ENCODE assay signal across 8 cellular contexts in the genomic region with DNA sequence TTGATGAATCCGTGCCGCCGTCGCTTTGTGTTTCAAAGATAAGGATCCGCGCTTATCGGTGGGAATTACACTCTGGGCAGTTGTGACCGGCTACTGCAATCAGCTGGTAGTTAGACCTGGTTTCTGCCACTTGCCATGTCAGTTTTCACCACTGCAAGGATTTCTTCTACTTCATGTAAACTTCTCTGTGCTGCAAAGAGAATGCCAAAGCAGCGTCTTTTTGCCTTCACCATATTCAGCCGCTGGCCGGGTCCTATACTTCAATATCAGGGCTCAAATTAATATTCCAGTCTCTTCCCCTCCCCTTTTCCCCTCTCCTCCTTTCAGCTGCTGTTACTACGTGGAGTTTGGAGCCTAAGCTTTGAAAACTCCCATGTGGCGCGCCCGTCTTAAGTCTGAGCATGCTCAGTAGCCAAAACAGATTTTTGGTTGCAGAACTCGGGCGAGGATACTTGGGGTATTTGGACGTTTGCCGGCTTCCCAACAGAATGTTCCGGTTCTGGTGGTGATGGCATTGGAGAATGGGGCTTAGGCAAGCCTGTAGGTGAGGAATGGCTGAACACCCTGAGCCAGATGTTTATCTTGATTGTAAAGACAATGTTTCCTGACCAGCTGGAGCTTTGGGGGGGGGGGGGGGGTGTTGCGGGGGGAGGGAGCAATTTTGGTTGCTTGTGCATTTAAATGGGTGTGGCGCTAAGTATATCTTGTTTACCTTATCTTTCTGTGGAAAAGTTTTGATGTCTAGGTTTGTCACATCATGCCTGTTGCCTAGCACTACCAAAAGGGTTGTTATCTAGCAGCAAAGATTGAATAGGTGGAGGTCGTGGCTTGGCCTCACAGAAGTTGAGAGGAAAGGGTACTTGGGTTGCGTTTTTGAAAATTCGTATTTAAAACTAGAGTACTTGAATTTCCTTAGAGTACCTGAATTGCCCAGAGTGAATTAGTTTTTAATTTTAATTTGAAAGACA. TPM values are rescaled to one million over a fixed set of nuclear protein-coding genes. Genes with fewer than 3 reads are reported as not detected.
DNase-seq lines count a peak whose midpoint lies in the region; ATAC-seq, FAIRE-seq and TF ChIP-seq lines count a peak whose summit lies in the region.

No MANE protein-coding gene starts in this region.

- H3K4me3 Mint-ChIP-seq in activated CD8-positive, alpha-beta T cell treated with anti-CD3 and anti-CD28 coated beads for 36 hours: peak overlapping the region; percentile 91

- peak; percentile 65 for DNase-seq in EH (ENCODE audit: low read depth)
- DNase-seq in NAMALWA (ENCODE audit: low spot score): peak; percentile 66
- DNase-seq in activated CD8-positive, alpha-beta T cell treated with anti-CD3 and anti-CD28 coated beads for 36 hours: peak; percentile 26
- DNase-seq in fibroblast of lung (ENCODE audit: low read depth in 2 of 2): peak; percentile 69 to 74
- peak; percentile 23 for DNase-seq in urothelium cell line (ENCODE audit: low spot score)
- DNase-seq in GDM1 (lab: John Stamatoyannopoulos, UW): no peak

- H3K27ac Mint-ChIP-seq in activated CD8-positive, alpha-beta T cell treated with anti-CD3 and anti-CD28 coated beads for 36 hours: peak overlapping the region; percentile 77

- H3K9me3 ChIP-seq in fibroblast of lung (ENCODE audit: control insufficient read depth, insufficient read depth, low read depth, low read length): no peaks in the 10 kb centered on the region
- no peaks in the 10 kb centered on the region for H3K9me3 ChIP-seq in muscle layer of colon (ENCODE audit: low read length)

- H3K4me3 ChIP-seq in fibroblast of lung (replicated peaks in 1 of 4; ENCODE audit: control extremely low read depth in 1 of 4, insufficient read depth in 1 of 4, low read depth in 3 of 4, low read length in 4 of 4): peak overlapping the region; percentile 60 to 90 (median 82)
- H3K4me3 ChIP-seq in muscle layer of colon (ENCODE audit: low read depth in 1 of 2, low read length in 2 of 2): peak overlapping the region; percentile 92 to 97

- H3K36me3 Mint-ChIP-seq in activated CD8-positive, alpha-beta T cell treated with anti-CD3 and anti-CD28 coated beads for 36 hours (ENCODE audit: low read depth): peaks cover 2% of the 10 kb centered on the region

- FAIRE-seq in urothelium cell line (lab: Jason Lieb, UNC): no peak

- H3K79me2 ChIP-seq in fibroblast of lung (ENCODE audit: control insufficient read depth, insufficient read depth, low read length): peaks cover 59% of the 10 kb centered on the region

- H3K9me3 Mint-ChIP-seq in activated CD8-positive, alpha-beta T cell treated with anti-CD3 and anti-CD28 coated beads for 36 hours: no peaks in the 10 kb centered on the region

- peak overlapping the region; percentile 76 for H3K4me2 ChIP-seq in fibroblast of lung (ENCODE audit: extremely low read depth, insufficient read depth, low read length)

- H3K27me3 Mint-ChIP-seq in activated CD8-positive, alpha-beta T cell treated with anti-CD3 and anti-CD28 coated beads for 36 hours: peaks cover 7% of the 10 kb centered on the region

- CTCF ChIA-PET in activated CD8-positive, alpha-beta T cell treated with anti-CD3 and anti-CD28 coated beads for 36 hours (lab: Charles Lee): no interaction called here

- ATAC-seq in GM21619 (IDR thresholded peaks at IDR 0.05; ENCODE audit: unreplicated experiment): peak; percentile 8
- peak; percentile 4 for ATAC-seq in activated CD8-positive, alpha-beta T cell treated with anti-CD3 and anti-CD28 coated beads for 36 hours

- H4K20me1 ChIP-seq in fibroblast of lung (ENCODE audit: control insufficient read depth, extremely low read depth, insufficient read depth, low read length): peaks cover 3% of the 10 kb centered on the region

- TF ChIP-seq CTCF in activated CD8-positive, alpha-beta T cell treated with anti-CD3 and anti-CD28 coated beads for 36 hours (IDR thresholded peaks at IDR 0.05): no peak
- no peak for TF ChIP-seq CTCF in fibroblast of lung (conservative IDR thresholded peaks at IDR 0.05 in 1 of 2, IDR thresholded peaks at IDR 0.05 in 1 of 2; ENCODE audit: low read depth in 1 of 2, low read length in 2 of 2)

- H3K9ac ChIP-seq in fibroblast of lung (ENCODE audit: insufficient read depth, low read length) (peak overlapping the region; percentile 98), muscle layer of colon (ENCODE audit: low read length) (peak overlapping the region; percentile 94)

- POLR2A ChIA-PET in activated CD8-positive, alpha-beta T cell treated with anti-CD3 and anti-CD28 coated beads for 36 hours (lab: Charles Lee): interaction anchor here (0.7 to 1.5 kb wide), 2 partner anchors 19 to 1465 kb away, joined by 3 read pairs; no protein-coding TSS in a partner anchor

- H3K4me1 Mint-ChIP-seq in activated CD8-positive, alpha-beta T cell treated with anti-CD3 and anti-CD28 coated beads for 36 hours (ENCODE audit: low read depth): peaks cover 32% of the 10 kb centered on the region

- H3K36me3 ChIP-seq in fibroblast of lung (ENCODE audit: control insufficient read depth, insufficient read depth, low read length): no peaks in the 10 kb centered on the region
- no peaks in the 10 kb centered on the region for H3K36me3 ChIP-seq in muscle layer of colon (ENCODE audit: insufficient read depth, low read length)

- intact Hi-C loops in activated CD8-positive, alpha-beta T cell treated with anti-CD3 and anti-CD28 coated beads for 36 hours (cut with micrococcal nuclease): no loop called here

- no peaks in the 10 kb centered on the region for H3K27me3 ChIP-seq in fibroblast of lung (ENCODE audit: control insufficient read depth, insufficient read depth, low read length)
- no peaks in the 10 kb centered on the region for H3K27me3 ChIP-seq in muscle layer of colon (ENCODE audit: control insufficient read depth in 1 of 2, insufficient read depth in 2 of 2, low read length in 2 of 2)

- peaks cover 8% of the 10 kb centered on the region for H3K4me1 ChIP-seq in fibroblast of lung (ENCODE audit: control insufficient read depth, extremely low read depth, insufficient read depth, low read length)
- peaks cover 42% of the 10 kb centered on the region for H3K4me1 ChIP-seq in muscle layer of colon (ENCODE audit: insufficient read depth, low read length)

- peak overlapping the region; percentile 65 for H2AFZ ChIP-seq in fibroblast of lung (ENCODE audit: low read length)

- H3K27ac ChIP-seq in fibroblast of lung (ENCODE audit: insufficient read depth, low read length): peak overlapping the region; percentile 90
- peak overlapping the region; percentile 97 for H3K27ac ChIP-seq in muscle layer of colon (ENCODE audit: low read depth, low read length)

RNA-seq across cellular contexts. Expression of gene SMAD5, which starts 1.1 kb away (rescaled TPM):
- 10 to 100 TPM; 12.4 to 12.5 TPM for total RNA-seq in activated CD8-positive, alpha-beta T cell treated with anti-CD3 and anti-CD28 coated beads for 36 hours
- 43.4 and 44.3 TPM in 2 replicates for total RNA-seq in fibroblast of lung
- polyA plus RNA-seq in fibroblast of lung: 89.4 and 128 TPM in 2 replicates
- polyA plus RNA-seq in fibroblast of lung (2012): 27.1 and 31.8 TPM in 2 replicates
- 26.4 and 34.5 TPM in 2 replicates for polyA minus RNA-seq in fibroblast of lung (ENCODE audit: low replicate concordance)

RNA-seq across cellular contexts. Expression of gene SMIM32, which starts 59.3 kb away (rescaled TPM):
- not detected for total RNA-seq in activated CD8-positive, alpha-beta T cell treated with anti-CD3 and anti-CD28 coated beads for 36 hours
- not detected in 2 replicates for total RNA-seq in fibroblast of lung
- polyA plus RNA-seq in fibroblast of lung: not detected in 2 replicates
- not detected in 2 replicates for polyA plus RNA-seq in fibroblast of lung (2012)
- not detected in 2 replicates for polyA minus RNA-seq in fibroblast of lung (ENCODE audit: low replicate concordance)
